Comparison of ENCODE assay signal across 1 cellular context in the genomic region with DNA sequence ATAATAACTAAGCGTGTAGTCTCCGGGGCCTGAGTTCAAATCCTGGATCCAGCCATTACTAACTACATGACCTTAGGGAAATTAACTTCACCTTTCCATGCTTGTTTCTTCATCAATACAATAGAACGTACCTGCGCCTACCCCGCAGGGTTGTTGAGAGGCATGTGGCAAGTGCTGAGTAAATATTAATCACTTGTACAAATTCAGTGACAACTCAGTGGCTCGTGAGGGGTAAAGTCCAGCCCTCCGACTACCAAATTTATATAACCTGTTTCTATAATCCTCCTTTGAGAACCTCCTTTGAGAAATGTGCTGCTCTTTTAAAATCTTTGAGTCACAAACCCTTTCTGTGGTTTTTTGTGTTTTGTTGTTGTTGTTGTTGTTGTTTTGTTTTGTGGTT.
A peak's percentile ranks its signal among the peaks of the same experiment; 100 is the strongest.
TF ChIP-seq lines count a peak whose summit lies in the region.

No MANE protein-coding gene starts in this region.

TF ChIP-seq in HepG2, 621 proteins besides CTCF, POLR2A, EP300 and RAD21 (continued from another document):
- TF ChIP-seq KLF12 (CRISPR knock-in tag; IDR thresholded peaks at IDR 0.05; ENCODE audit: borderline replicate concordance) (no peak), TP53 (CRISPR knock-in tag; conservative IDR thresholded peaks at IDR 0.05) (no peak), ASH2L (IDR thresholded peaks at IDR 0.05; ENCODE audit: insufficient read length, low read depth, low read length) (no peak), REXO4 (CRISPR knock-in tag; IDR thresholded peaks at IDR 0.05; ENCODE audit: borderline replicate concordance) (no peak), TARDBP (CRISPR knock-in tag; IDR thresholded peaks at IDR 0.05) (no peak), ZFP1 (CRISPR knock-in tag; IDR thresholded peaks at IDR 0.05) (no peak), ZSCAN29 (CRISPR knock-in tag; conservative IDR thresholded peaks at IDR 0.05) (no peak), MYC (CRISPR knock-in tag; IDR thresholded peaks at IDR 0.05; ENCODE audit: borderline replicate concordance) (no peak), SOX6 (IDR thresholded peaks at IDR 0.05) (no peak), SOX6 (CRISPR knock-in tag; IDR thresholded peaks at IDR 0.05) (0 out of 2 replicates have a peak, but pooled peaks have one; percentile 22), PTBP1 (IDR thresholded peaks at IDR 0.05; ENCODE audit: low read depth, low read length, poor library complexity, severe bottlenecking) (no peak), NFYB (CRISPR knock-in tag; IDR thresholded peaks at IDR 0.05) (no peak), CHD2 (IDR thresholded peaks at IDR 0.05; ENCODE audit: low read depth, low read length) (no peak), RORA (CRISPR knock-in tag; IDR thresholded peaks at IDR 0.05) (no peak), FOXM1 (CRISPR knock-in tag; IDR thresholded peaks at IDR 0.05) (no peak), ZKSCAN8 (CRISPR knock-in tag; IDR thresholded peaks at IDR 0.05; ENCODE audit: borderline replicate concordance) (no peak), WIZ (CRISPR knock-in tag; IDR thresholded peaks at IDR 0.05) (no peak), ZNF343 (CRISPR knock-in tag; IDR thresholded peaks at IDR 0.05) (no peak), ZSCAN9 (CRISPR knock-in tag; IDR thresholded peaks at IDR 0.05; ENCODE audit: borderline replicate concordance) (no peak), YEATS4 (CRISPR knock-in tag; IDR thresholded peaks at IDR 0.05; ENCODE audit: borderline replicate concordance) (no peak), SOX5 (CRISPR knock-in tag; IDR thresholded peaks at IDR 0.05; ENCODE audit: borderline replicate concordance) (peak; percentile 23; the same call in 1 of the 2 replicates), SOX13 (IDR thresholded peaks at IDR 0.05) (no peak), SOX13 (CRISPR knock-in tag; conservative IDR thresholded peaks at IDR 0.05 in 1 of 2, IDR thresholded peaks at IDR 0.05 in 1 of 2) (peak in 1 of 2 experiments; percentile 41; a peak in 1 of 4 replicates), BHLHE40 (IDR thresholded peaks at IDR 0.05; ENCODE audit: low read length) (peak; percentile 63), SIX4 (CRISPR knock-in tag; IDR thresholded peaks at IDR 0.05) (no peak), GABPA (IDR thresholded peaks at IDR 0.05; ENCODE audit: low read depth, low read length) (no peak), GABPA (CRISPR knock-in tag; IDR thresholded peaks at IDR 0.05; ENCODE audit: low read depth) (no peak), ZNF746 (CRISPR knock-in tag; IDR thresholded peaks at IDR 0.05) (no peak), DPF2 (CRISPR knock-in tag; IDR thresholded peaks at IDR 0.05; ENCODE audit: borderline replicate concordance, low read depth) (no peak), ZC3H13 (CRISPR knock-in tag; IDR thresholded peaks at IDR 0.05) (no peak), SAFB2 (CRISPR knock-in tag; IDR thresholded peaks at IDR 0.05; ENCODE audit: borderline replicate concordance, low read depth) (no peak), POGZ (CRISPR knock-in tag; IDR thresholded peaks at IDR 0.05) (no peak), HNF4A (CRISPR knock-in tag; IDR thresholded peaks at IDR 0.05) (peak; percentile 26; the same call in 1 of the 2 replicates), NONO (IDR thresholded peaks at IDR 0.05) (no peak), NONO (CRISPR knock-in tag; conservative IDR thresholded peaks at IDR 0.05) (no peak), ZMAT3 (CRISPR knock-in tag; conservative IDR thresholded peaks at IDR 0.05) (no peak), HDAC1 (CRISPR knock-in tag; IDR thresholded peaks at IDR 0.05) (no peak)
- TF ChIP-seq, protein P1, sequence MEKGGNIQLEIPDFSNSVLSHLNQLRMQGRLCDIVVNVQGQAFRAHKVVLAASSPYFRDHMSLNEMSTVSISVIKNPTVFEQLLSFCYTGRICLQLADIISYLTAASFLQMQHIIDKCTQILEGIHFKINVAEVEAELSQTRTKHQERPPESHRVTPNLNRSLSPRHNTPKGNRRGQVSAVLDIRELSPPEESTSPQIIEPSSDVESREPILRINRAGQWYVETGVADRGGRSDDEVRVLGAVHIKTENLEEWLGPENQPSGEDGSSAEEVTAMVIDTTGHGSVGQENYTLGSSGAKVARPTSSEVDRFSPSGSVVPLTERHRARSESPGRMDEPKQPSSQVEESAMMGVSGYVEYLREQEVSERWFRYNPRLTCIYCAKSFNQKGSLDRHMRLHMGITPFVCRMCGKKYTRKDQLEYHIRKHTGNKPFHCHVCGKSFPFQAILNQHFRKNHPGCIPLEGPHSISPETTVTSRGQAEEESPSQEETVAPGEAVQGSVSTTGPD (CRISPR knock-in tag; IDR thresholded peaks at IDR 0.05): no peak
- TF ChIP-seq, protein P2, sequence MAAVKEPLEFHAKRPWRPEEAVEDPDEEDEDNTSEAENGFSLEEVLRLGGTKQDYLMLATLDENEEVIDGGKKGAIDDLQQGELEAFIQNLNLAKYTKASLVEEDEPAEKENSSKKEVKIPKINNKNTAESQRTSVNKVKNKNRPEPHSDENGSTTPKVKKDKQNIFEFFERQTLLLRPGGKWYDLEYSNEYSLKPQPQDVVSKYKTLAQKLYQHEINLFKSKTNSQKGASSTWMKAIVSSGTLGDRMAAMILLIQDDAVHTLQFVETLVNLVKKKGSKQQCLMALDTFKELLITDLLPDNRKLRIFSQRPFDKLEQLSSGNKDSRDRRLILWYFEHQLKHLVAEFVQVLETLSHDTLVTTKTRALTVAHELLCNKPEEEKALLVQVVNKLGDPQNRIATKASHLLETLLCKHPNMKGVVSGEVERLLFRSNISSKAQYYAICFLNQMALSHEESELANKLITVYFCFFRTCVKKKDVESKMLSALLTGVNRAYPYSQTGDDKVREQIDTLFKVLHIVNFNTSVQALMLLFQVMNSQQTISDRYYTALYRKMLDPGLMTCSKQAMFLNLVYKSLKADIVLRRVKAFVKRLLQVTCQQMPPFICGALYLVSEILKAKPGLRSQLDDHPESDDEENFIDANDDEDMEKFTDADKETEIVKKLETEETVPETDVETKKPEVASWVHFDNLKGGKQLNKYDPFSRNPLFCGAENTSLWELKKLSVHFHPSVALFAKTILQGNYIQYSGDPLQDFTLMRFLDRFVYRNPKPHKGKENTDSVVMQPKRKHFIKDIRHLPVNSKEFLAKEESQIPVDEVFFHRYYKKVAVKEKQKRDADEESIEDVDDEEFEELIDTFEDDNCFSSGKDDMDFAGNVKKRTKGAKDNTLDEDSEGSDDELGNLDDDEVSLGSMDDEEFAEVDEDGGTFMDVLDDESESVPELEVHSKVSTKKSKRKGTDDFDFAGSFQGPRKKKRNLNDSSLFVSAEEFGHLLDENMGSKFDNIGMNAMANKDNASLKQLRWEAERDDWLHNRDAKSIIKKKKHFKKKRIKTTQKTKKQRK (IDR thresholded peaks at IDR 0.05; ENCODE audit: low read length): no peak
- TF ChIP-seq, protein P3, sequence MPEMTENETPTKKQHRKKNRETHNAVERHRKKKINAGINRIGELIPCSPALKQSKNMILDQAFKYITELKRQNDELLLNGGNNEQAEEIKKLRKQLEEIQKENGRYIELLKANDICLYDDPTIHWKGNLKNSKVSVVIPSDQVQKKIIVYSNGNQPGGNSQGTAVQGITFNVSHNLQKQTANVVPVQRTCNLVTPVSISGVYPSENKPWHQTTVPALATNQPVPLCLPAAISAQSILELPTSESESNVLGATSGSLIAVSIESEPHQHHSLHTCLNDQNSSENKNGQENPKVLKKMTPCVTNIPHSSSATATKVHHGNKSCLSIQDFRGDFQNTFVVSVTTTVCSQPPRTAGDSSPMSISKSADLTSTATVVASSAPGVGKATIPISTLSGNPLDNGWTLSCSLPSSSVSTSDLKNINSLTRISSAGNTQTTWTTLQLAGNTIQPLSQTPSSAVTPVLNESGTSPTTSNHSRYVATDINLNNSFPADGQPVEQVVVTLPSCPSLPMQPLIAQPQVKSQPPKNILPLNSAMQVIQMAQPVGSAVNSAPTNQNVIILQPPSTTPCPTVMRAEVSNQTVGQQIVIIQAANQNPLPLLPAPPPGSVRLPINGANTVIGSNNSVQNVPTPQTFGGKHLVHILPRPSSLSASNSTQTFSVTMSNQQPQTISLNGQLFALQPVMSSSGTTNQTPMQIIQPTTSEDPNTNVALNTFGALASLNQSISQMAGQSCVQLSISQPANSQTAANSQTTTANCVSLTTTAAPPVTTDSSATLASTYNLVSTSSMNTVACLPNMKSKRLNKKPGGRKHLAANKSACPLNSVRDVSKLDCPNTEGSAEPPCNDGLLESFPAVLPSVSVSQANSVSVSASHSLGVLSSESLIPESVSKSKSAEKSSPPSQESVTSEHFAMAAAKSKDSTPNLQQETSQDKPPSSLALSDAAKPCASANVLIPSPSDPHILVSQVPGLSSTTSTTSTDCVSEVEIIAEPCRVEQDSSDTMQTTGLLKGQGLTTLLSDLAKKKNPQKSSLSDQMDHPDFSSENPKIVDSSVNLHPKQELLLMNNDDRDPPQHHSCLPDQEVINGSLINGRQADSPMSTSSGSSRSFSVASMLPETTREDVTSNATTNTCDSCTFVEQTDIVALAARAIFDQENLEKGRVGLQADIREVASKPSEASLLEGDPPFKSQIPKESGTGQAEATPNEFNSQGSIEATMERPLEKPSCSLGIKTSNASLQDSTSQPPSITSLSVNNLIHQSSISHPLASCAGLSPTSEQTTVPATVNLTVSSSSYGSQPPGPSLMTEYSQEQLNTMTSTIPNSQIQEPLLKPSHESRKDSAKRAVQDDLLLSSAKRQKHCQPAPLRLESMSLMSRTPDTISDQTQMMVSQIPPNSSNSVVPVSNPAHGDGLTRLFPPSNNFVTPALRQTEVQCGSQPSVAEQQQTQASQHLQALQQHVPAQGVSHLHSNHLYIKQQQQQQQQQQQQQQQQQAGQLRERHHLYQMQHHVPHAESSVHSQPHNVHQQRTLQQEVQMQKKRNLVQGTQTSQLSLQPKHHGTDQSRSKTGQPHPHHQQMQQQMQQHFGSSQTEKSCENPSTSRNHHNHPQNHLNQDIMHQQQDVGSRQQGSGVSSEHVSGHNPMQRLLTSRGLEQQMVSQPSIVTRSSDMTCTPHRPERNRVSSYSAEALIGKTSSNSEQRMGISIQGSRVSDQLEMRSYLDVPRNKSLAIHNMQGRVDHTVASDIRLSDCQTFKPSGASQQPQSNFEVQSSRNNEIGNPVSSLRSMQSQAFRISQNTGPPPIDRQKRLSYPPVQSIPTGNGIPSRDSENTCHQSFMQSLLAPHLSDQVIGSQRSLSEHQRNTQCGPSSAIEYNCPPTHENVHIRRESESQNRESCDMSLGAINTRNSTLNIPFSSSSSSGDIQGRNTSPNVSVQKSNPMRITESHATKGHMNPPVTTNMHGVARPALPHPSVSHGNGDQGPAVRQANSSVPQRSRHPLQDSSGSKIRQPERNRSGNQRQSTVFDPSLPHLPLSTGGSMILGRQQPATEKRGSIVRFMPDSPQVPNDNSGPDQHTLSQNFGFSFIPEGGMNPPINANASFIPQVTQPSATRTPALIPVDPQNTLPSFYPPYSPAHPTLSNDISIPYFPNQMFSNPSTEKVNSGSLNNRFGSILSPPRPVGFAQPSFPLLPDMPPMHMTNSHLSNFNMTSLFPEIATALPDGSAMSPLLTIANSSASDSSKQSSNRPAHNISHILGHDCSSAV (CRISPR knock-in tag; IDR thresholded peaks at IDR 0.05; ENCODE audit: borderline replicate concordance): no peak
- TF ChIP-seq, protein P4, sequence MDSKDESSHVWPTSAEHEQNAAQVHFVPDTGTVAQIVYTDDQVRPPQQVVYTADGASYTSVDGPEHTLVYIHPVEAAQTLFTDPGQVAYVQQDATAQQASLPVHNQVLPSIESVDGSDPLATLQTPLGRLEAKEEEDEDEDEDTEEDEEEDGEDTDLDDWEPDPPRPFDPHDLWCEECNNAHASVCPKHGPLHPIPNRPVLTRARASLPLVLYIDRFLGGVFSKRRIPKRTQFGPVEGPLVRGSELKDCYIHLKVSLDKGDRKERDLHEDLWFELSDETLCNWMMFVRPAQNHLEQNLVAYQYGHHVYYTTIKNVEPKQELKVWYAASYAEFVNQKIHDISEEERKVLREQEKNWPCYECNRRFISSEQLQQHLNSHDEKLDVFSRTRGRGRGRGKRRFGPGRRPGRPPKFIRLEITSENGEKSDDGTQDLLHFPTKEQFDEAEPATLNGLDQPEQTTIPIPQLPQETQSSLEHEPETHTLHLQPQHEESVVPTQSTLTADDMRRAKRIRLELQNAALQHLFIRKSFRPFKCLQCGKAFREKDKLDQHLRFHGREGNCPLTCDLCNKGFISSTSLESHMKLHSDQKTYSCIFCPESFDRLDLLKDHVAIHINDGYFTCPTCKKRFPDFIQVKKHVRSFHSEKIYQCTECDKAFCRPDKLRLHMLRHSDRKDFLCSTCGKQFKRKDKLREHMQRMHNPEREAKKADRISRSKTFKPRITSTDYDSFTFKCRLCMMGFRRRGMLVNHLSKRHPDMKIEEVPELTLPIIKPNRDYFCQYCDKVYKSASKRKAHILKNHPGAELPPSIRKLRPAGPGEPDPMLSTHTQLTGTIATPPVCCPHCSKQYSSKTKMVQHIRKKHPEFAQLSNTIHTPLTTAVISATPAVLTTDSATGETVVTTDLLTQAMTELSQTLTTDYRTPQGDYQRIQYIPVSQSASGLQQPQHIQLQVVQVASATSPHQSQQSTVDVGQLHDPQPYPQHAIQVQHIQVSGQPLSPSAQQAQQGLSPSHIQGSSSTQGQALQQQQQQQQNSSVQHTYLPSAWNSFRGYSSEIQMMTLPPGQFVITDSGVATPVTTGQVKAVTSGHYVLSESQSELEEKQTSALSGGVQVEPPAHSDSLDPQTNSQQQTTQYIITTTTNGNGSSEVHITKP (CRISPR knock-in tag; IDR thresholded peaks at IDR 0.05; ENCODE audit: low read depth): no peak
- TF ChIP-seq, protein P5, sequence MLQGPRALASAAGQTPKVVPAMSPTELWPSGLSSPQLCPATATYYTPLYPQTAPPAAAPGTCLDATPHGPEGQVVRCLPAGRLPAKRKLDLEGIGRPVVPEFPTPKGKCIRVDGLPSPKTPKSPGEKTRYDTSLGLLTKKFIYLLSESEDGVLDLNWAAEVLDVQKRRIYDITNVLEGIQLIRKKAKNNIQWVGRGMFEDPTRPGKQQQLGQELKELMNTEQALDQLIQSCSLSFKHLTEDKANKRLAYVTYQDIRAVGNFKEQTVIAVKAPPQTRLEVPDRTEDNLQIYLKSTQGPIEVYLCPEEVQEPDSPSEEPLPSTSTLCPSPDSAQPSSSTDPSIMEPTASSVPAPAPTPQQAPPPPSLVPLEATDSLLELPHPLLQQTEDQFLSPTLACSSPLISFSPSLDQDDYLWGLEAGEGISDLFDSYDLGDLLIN (CRISPR knock-in tag; IDR thresholded peaks at IDR 0.05; ENCODE audit: borderline replicate concordance): no peak
- TF ChIP-seq, protein P6, sequence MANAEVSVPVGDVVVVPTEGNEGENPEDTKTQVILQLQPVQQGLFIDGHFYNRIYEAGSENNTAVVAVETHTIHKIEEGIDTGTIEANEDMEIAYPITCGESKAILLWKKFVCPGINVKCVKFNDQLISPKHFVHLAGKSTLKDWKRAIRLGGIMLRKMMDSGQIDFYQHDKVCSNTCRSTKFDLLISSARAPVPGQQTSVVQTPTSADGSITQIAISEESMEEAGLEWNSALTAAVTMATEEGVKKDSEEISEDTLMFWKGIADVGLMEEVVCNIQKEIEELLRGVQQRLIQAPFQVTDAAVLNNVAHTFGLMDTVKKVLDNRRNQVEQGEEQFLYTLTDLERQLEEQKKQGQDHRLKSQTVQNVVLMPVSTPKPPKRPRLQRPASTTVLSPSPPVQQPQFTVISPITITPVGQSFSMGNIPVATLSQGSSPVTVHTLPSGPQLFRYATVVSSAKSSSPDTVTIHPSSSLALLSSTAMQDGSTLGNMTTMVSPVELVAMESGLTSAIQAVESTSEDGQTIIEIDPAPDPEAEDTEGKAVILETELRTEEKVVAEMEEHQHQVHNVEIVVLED (CRISPR knock-in tag; IDR thresholded peaks at IDR 0.05; ENCODE audit: borderline replicate concordance): no peak
